Comparison of ENCODE assay signal across 14 cellular contexts in genomic region chr11:59903569-59903968, GRCh38. TPM values are rescaled to one million over a fixed set of nuclear protein-coding genes. Genes with fewer than 3 reads are reported as not detected.
"Had no signal": no experiment of that assay in that cellular context is flagged by ENCODE, and none has a peak within 500 bp of the region (broad histone marks: within the 10 kb centered on the region; RNA-seq: fewer than 3 reads in every experiment).

No MANE protein-coding gene starts in this region.

RNA-seq across cellular contexts. Expression of gene OOSP3, which starts 25.0 kb away (rescaled TPM):
- total RNA-seq: activated CD4-positive, alpha-beta memory T cell treated with anti-CD3 and anti-CD28 coated beads for 36 hours; activated CD4-positive, alpha-beta memory T cell treated with anti-CD3 and anti-CD28 coated beads, Interleukin-2, amount 10 ng/mL, durations not matched to agents 7 days and 5 days; activated CD4-positive, alpha-beta T cell treated with anti-CD3 and anti-CD28 coated beads for 36 hours; activated CD4-positive, alpha-beta T cell treated with anti-CD3 and anti-CD28 coated beads, Interleukin-2, amount 10 ng/mL, durations not matched to agents 24 days and 14 days; activated CD4-positive, alpha-beta T cell treated with anti-CD3 and anti-CD28 coated beads, Interleukin-2, amount 10 ng/mL, durations not matched to agents 7 days and 5 days; activated CD8-positive, alpha-beta memory T cell treated with anti-CD3 and anti-CD28 coated beads for 36 hours; activated CD8-positive, alpha-beta memory T cell treated with anti-CD3 and anti-CD28 coated beads, Interleukin-2, amount 10 ng/mL, durations not matched to agents 7 days and 5 days; activated CD8-positive, alpha-beta T cell treated with anti-CD3 and anti-CD28 coated beads for 36 hours; T-helper 1 cell treated with Interleukin-12 subunit alpha and Interleukin-12 subunit beta and Interleukin-4 antibody, amounts not matched to agents 30 ng/mL and 1 ng/mL, for 36 hours; T-helper 17 cell; T-helper 2 cell treated with Interferon-gamma antibody and Interleukin-4, amounts not matched to agents 100 ng/mL and 5 ng/mL, for 36 hours; WTC11 had no signal

RNA-seq across cellular contexts. Expression of gene OOSP1, which starts 34.7 kb away (rescaled TPM):
- total RNA-seq: activated B cell treated with CpG ODN at 0.5 μM for 24 hours; activated CD4-positive, alpha-beta memory T cell treated with anti-CD3 and anti-CD28 coated beads for 36 hours; activated CD4-positive, alpha-beta memory T cell treated with anti-CD3 and anti-CD28 coated beads, Interleukin-2, amount 10 ng/mL, durations not matched to agents 7 days and 5 days; activated CD4-positive, alpha-beta T cell treated with anti-CD3 and anti-CD28 coated beads for 36 hours; activated CD4-positive, alpha-beta T cell treated with anti-CD3 and anti-CD28 coated beads, Interleukin-2, amount 10 ng/mL, durations not matched to agents 24 days and 14 days; activated CD4-positive, alpha-beta T cell treated with anti-CD3 and anti-CD28 coated beads, Interleukin-2, amount 10 ng/mL, durations not matched to agents 7 days and 5 days; activated CD8-positive, alpha-beta memory T cell treated with anti-CD3 and anti-CD28 coated beads for 36 hours; activated CD8-positive, alpha-beta memory T cell treated with anti-CD3 and anti-CD28 coated beads, Interleukin-2, amount 10 ng/mL, durations not matched to agents 7 days and 5 days; activated CD8-positive, alpha-beta T cell treated with anti-CD3 and anti-CD28 coated beads for 36 hours; activated CD8-positive, alpha-beta T cell treated with anti-CD3 and anti-CD28 coated beads, Interleukin-2, amount 10 ng/mL, durations not matched to agents 7 days and 5 days; T-helper 1 cell treated with Interleukin-12 subunit alpha and Interleukin-12 subunit beta and Interleukin-4 antibody, amounts not matched to agents 30 ng/mL and 1 ng/mL, for 36 hours; T-helper 17 cell; T-helper 2 cell treated with Interferon-gamma antibody and Interleukin-4, amounts not matched to agents 100 ng/mL and 5 ng/mL, for 36 hours; WTC11 had no signal

RNA-seq across cellular contexts. Expression of gene TCN1, which starts 37.3 kb away (rescaled TPM):
- total RNA-seq: activated B cell treated with CpG ODN at 0.5 μM for 24 hours; activated CD4-positive, alpha-beta memory T cell treated with anti-CD3 and anti-CD28 coated beads for 36 hours; activated CD4-positive, alpha-beta memory T cell treated with anti-CD3 and anti-CD28 coated beads, Interleukin-2, amount 10 ng/mL, durations not matched to agents 7 days and 5 days; activated CD4-positive, alpha-beta T cell treated with anti-CD3 and anti-CD28 coated beads for 36 hours; activated CD4-positive, alpha-beta T cell treated with anti-CD3 and anti-CD28 coated beads, Interleukin-2, amount 10 ng/mL, durations not matched to agents 24 days and 14 days; activated CD4-positive, alpha-beta T cell treated with anti-CD3 and anti-CD28 coated beads, Interleukin-2, amount 10 ng/mL, durations not matched to agents 7 days and 5 days; activated CD8-positive, alpha-beta memory T cell treated with anti-CD3 and anti-CD28 coated beads for 36 hours; activated CD8-positive, alpha-beta memory T cell treated with anti-CD3 and anti-CD28 coated beads, Interleukin-2, amount 10 ng/mL, durations not matched to agents 7 days and 5 days; activated CD8-positive, alpha-beta T cell treated with anti-CD3 and anti-CD28 coated beads for 36 hours; activated CD8-positive, alpha-beta T cell treated with anti-CD3 and anti-CD28 coated beads, Interleukin-2, amount 10 ng/mL, durations not matched to agents 7 days and 5 days; T-helper 1 cell treated with Interleukin-12 subunit alpha and Interleukin-12 subunit beta and Interleukin-4 antibody, amounts not matched to agents 30 ng/mL and 1 ng/mL, for 36 hours; T-helper 2 cell treated with Interferon-gamma antibody and Interleukin-4, amounts not matched to agents 100 ng/mL and 5 ng/mL, for 36 hours; WTC11 had no signal

RNA-seq across cellular contexts. Expression of gene CBLIF, which starts 58.3 kb away (rescaled TPM):
- total RNA-seq: activated B cell treated with CpG ODN at 0.5 μM for 24 hours; activated CD4-positive, alpha-beta memory T cell treated with anti-CD3 and anti-CD28 coated beads for 36 hours; activated CD4-positive, alpha-beta memory T cell treated with anti-CD3 and anti-CD28 coated beads, Interleukin-2, amount 10 ng/mL, durations not matched to agents 7 days and 5 days; activated CD4-positive, alpha-beta T cell treated with anti-CD3 and anti-CD28 coated beads for 36 hours; activated CD4-positive, alpha-beta T cell treated with anti-CD3 and anti-CD28 coated beads, Interleukin-2, amount 10 ng/mL, durations not matched to agents 24 days and 14 days; activated CD4-positive, alpha-beta T cell treated with anti-CD3 and anti-CD28 coated beads, Interleukin-2, amount 10 ng/mL, durations not matched to agents 7 days and 5 days; activated CD8-positive, alpha-beta memory T cell treated with anti-CD3 and anti-CD28 coated beads for 36 hours; activated CD8-positive, alpha-beta memory T cell treated with anti-CD3 and anti-CD28 coated beads, Interleukin-2, amount 10 ng/mL, durations not matched to agents 7 days and 5 days; activated CD8-positive, alpha-beta T cell treated with anti-CD3 and anti-CD28 coated beads for 36 hours; activated CD8-positive, alpha-beta T cell treated with anti-CD3 and anti-CD28 coated beads, Interleukin-2, amount 10 ng/mL, durations not matched to agents 7 days and 5 days; T-helper 1 cell treated with Interleukin-12 subunit alpha and Interleukin-12 subunit beta and Interleukin-4 antibody, amounts not matched to agents 30 ng/mL and 1 ng/mL, for 36 hours; T-helper 17 cell; T-helper 2 cell treated with Interferon-gamma antibody and Interleukin-4, amounts not matched to agents 100 ng/mL and 5 ng/mL, for 36 hours; WTC11 had no signal
